8 cellular contexts compared by ENCODE assay signal in genomic region chr5:150758534-150759333, GRCh38. TPM values are rescaled to one million over a fixed set of nuclear protein-coding genes. Genes with fewer than 3 reads are reported as not detected.
A peak's percentile ranks its signal among the peaks of the same experiment; 100 is the strongest.
DNase-seq lines count a peak whose midpoint lies in the region; ATAC-seq and TF ChIP-seq lines count a peak whose summit lies in the region.

TSS of gene DCTN4 (minus strand) at chr5:150759017. CDS start at chr5:150758993, 24 bp downstream.

- intact Hi-C loops in aorta (cut with DNase I) = loop anchor here in 1 of 2 donors (1.0 to 2.0 kb wide), 2 partner anchors 20 to 57 kb away; partner anchors contain the start of genes RBM22 and SMIM3

- H2AFZ ChIP-seq in hepatocyte = peak within 1 kb of the TSS; percentile 81

- peak within 1 kb of the TSS; percentile 78 for H3K4me2 ChIP-seq in hepatocyte

- TF ChIP-seq CTCF in astrocyte of the spinal cord (IDR thresholded peaks at IDR 0.05; ENCODE audit: low read depth, low read length) (no peak), hepatocyte (IDR thresholded peaks at IDR 0.05; ENCODE audit: poor library complexity) (no peak)

- 3% methylated on average over 51 of the region's 51 CpGs for whole genome bisulfite sequencing in hepatocyte (ENCODE audit: low lambda C conversion rate, missing lambda C conversion rate)
- WGBS in aorta, 2 donors = 1% methylated on average over 51 of the region's 51 CpGs

- peak within 1 kb of the TSS; percentile 92 for H3K4me3 ChIP-seq in astrocyte of the spinal cord (ENCODE audit: low read depth, low read length)
- H3K4me3 ChIP-seq in hepatocyte = peak within 1 kb of the TSS; percentile 41
- peak within 1 kb of the TSS; percentile 69 to 84 for H3K4me3 ChIP-seq in aorta (ENCODE audit: low read length in 2 of 2)

- in situ Hi-C loops in astrocyte of the spinal cord (cut with HindIII; ENCODE audit: low sequenced_read_pairs) = no loop called here

- peak; percentile 92 to 97 for DNase-seq in NCI-H2081 (lab: John Stamatoyannopoulos, UW)
- peak; percentile 92 for DNase-seq in T1000 (lab: John Stamatoyannopoulos, UW)
- peak; percentile 99 for DNase-seq in astrocyte of the spinal cord (ENCODE audit: low read depth, low spot score)
- peak; percentile 98 for DNase-seq in hepatocyte (ENCODE audit: low spot score)
- DNase-seq in renal cortical epithelial cell (ENCODE audit: low read depth) = peak; percentile 99
- DNase-seq in aorta = peak; percentile 98 to 99

- H3K36me3 ChIP-seq in hepatocyte (replicated peaks; ENCODE audit: insufficient read depth, low read depth) (no peaks in the 10 kb centered on the region), aorta (ENCODE audit: control insufficient read depth in 1 of 2, insufficient read depth in 2 of 2, low read length in 1 of 2) (no peaks in the 10 kb centered on the region)

- no peaks in the 10 kb centered on the region for H3K9me3 ChIP-seq in hepatocyte (ENCODE audit: low read depth)
- no peaks in the 10 kb centered on the region for H3K9me3 ChIP-seq in aorta (ENCODE audit: control insufficient read depth, low read length)

- peak within 1 kb of the TSS; percentile 96 for H3K27ac ChIP-seq in hepatocyte
- peak within 1 kb of the TSS; percentile 76 to 94 for H3K27ac ChIP-seq in aorta (ENCODE audit: low read depth in 1 of 2, low read length in 2 of 2)

- peaks cover 43% of the 10 kb centered on the region for H3K79me2 ChIP-seq in hepatocyte

- H3K27me3 ChIP-seq in hepatocyte (no peaks in the 10 kb centered on the region), aorta (ENCODE audit: control insufficient read depth in 1 of 2, insufficient read depth in 2 of 2, low read length in 1 of 2) (no peaks in the 10 kb centered on the region)

- ATAC-seq in GM18517 (IDR thresholded peaks at IDR 0.05; ENCODE audit: unreplicated experiment) = peak; percentile 98
- ATAC-seq in HG03039 (IDR thresholded peaks at IDR 0.05; ENCODE audit: unreplicated experiment) = peak; percentile 93
- peak; percentile 96 for ATAC-seq in aorta (ENCODE audit: low FRiP score)

- no peaks in the 10 kb centered on the region for H3K9me2 ChIP-seq in hepatocyte (replicated peaks; ENCODE audit: insufficient read depth)

- peaks cover 20% of the 10 kb centered on the region for H3K4me1 ChIP-seq in hepatocyte (ENCODE audit: insufficient read depth)
- peaks cover 0 to 3% of the 10 kb centered on the region in 2 donors for H3K4me1 ChIP-seq in aorta (ENCODE audit: control insufficient read depth in 1 of 2, insufficient read depth in 2 of 2, low read length in 2 of 2)

- H4K20me1 ChIP-seq in hepatocyte (ENCODE audit: insufficient read depth, poor library complexity, severe bottlenecking) = no peaks in the 10 kb centered on the region

RNA-seq across cellular contexts. Expression of gene DCTN4, which starts in this region (rescaled TPM):
- 50.0 and 63.9 TPM in 2 replicates for total RNA-seq in hepatocyte
- 18.3 and 22.9 TPM in 2 replicates for polyA plus RNA-seq in hepatocyte
- total RNA-seq in renal cortical epithelial cell = 35.6 and 61.8 TPM in 2 replicates
- total RNA-seq in aorta = 10 to 100 TPM; 58.9 to 66.4 TPM
- polyA plus RNA-seq in aorta = 10 to 100 TPM; 17.3 to 21.3 TPM

Comparison
In these comparisons a context has a peak if more than half of its experiments do, and no peak if none do; other contexts are left out.
1. Peak in every context shown above with its lines: DNase-seq, ATAC-seq, H3K4me3 ChIP-seq and H3K27ac ChIP-seq.
2. H3K4me3 ChIP-seq: peak in every context shown above with its lines; median percentile 92 in astrocyte of the spinal cord; 76 in aorta; 41 in hepatocyte.